1 cellular context compared by ENCODE assay signal in genomic region chr16:2429037-2429770, GRCh38.
TF ChIP-seq lines count a peak whose summit lies in the region.

CCNF (plus strand) TSS chr16:2429447; CDS start chr16:2429482, 35 bp downstream.

TF ChIP-seq in SK-N-SH, 30 proteins besides CTCF, POLR2A, EP300 and RAD21 (continued from another document):
- TF ChIP-seq EZH2phosphoT487 (IDR thresholded peaks at IDR 0.05; ENCODE audit: borderline replicate concordance, low read depth) (no peak), RCOR1 (IDR thresholded peaks at IDR 0.05; ENCODE audit: low read length) (no peak), ZBTB33 (IDR thresholded peaks at IDR 0.05; ENCODE audit: borderline replicate concordance, low read depth) (no peak), FOXM1 (IDR thresholded peaks at IDR 0.05; ENCODE audit: low read depth) (peak; percentile 100), MXI1 (IDR thresholded peaks at IDR 0.05; ENCODE audit: low read depth, low read length) (peak; percentile 61; the same call in 1 of the 2 replicates), MAX (IDR thresholded peaks at IDR 0.05; ENCODE audit: low read depth) (peak; percentile 90; the same call in 1 of the 2 replicates)
